18 cellular contexts compared by ENCODE assay signal in the genomic region with DNA sequence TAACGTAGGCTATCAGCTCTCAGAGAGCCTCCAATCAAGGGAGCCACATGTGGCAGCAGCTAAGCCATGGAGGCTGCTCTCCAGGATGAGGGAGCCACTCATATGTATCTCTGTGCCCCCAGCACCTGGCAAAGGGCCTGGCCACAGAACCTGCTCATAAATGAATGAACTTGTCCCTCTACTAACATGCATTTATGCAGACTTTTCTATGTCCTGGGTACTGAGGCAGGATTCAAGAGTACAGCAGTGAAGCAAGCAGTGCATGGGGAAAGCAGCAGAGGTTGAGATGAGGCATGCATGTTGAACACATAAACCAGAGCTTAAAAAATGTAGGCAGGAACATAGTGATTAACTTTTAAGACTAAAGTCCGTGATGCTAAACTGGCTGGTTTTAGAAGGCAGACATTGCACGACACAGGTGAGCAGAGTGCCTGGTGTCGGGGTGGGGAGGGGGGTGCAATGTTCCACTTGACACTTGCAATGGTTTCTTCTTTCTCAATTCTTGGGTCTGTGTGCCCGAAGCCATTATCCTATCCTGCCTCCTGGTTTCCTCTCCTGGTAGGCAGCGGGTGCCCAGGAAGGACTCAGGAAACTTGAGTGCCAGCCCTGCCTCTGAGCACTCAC.
DNase-seq lines count a peak whose midpoint lies in the region; ATAC-seq and TF ChIP-seq lines count a peak whose summit lies in the region.
"Had no signal": no experiment of that assay in that cellular context is flagged by ENCODE, and none has a peak within 500 bp of the region (broad histone marks: within the 10 kb centered on the region; RNA-seq: fewer than 3 reads in every experiment).

No MANE protein-coding gene starts in this region.

- H3K9me3 ChIP-seq in WERI-Rb-1 (ENCODE audit: severe bottlenecking) = peaks cover 17% of the 10 kb centered on the region
- no peaks in the 10 kb centered on the region for H3K9me3 ChIP-seq in endodermal cell (ENCODE audit: control insufficient read depth, low read length)
- H3K9me3 ChIP-seq: BE2C, Caco-2 had no signal

- H3K4me3 ChIP-seq in WERI-Rb-1 (ENCODE audit: low read depth, low read length) (no peak overlapping the region), endodermal cell (ENCODE audit: low read length) (no peak overlapping the region)

- H3K27ac ChIP-seq in WERI-Rb-1 (peak overlapping the region; percentile 83), endodermal cell (ENCODE audit: low read depth, low read length) (no peak overlapping the region)

- WGBS in endodermal cell (ENCODE audit: insufficient coverage in 1 of 2, insufficient read length in 1 of 2), 2 experiments = 76 to 82% methylated on average over 6 of the region's 6 CpGs

- H3K9ac ChIP-seq in endodermal cell (ENCODE audit: extremely low read depth, low read length, poor library complexity, severe bottlenecking) = no peak overlapping the region

- ATAC-seq in left lobe of liver = no peak
- peak; percentile 19 for ATAC-seq in stimulated activated effector memory CD8-positive, alpha-beta T cell treated with anti-CD3 and anti-CD28 coated beads, Interleukin-12 subunit alpha, Interleukin-12 subunit beta, amount 100 ng/mL, for 72 hours
- no peak for ATAC-seq in HG03095 (IDR thresholded peaks at IDR 0.05; ENCODE audit: unreplicated experiment)
- no peak for ATAC-seq in HG03175 (IDR thresholded peaks at IDR 0.05; ENCODE audit: unreplicated experiment)
- ATAC-seq in GM19324 (IDR thresholded peaks at IDR 0.05; ENCODE audit: low FRiP score, unreplicated experiment) = no peak
- ATAC-seq: HCT116 had no signal

- peaks cover 14% of the 10 kb centered on the region for H3K4me1 Mint-ChIP-seq in endodermal cell
- no peaks in the 10 kb centered on the region for H3K4me1 Mint-ChIP-seq in stimulated activated effector memory CD8-positive, alpha-beta T cell treated with anti-CD3 and anti-CD28 coated beads, Interleukin-12 subunit alpha, Interleukin-12 subunit beta, amount 100 ng/mL, for 72 hours
- H3K4me1 Mint-ChIP-seq: CD4-positive, CD25-positive, alpha-beta regulatory T cell had no signal

- H3K27me3 ChIP-seq in WERI-Rb-1 (ENCODE audit: insufficient read depth, low read depth, severe bottlenecking) = no peaks in the 10 kb centered on the region
- no peaks in the 10 kb centered on the region for H3K27me3 ChIP-seq in endodermal cell (ENCODE audit: control insufficient read depth, insufficient read depth, low read length, poor library complexity, severe bottlenecking)
- H3K27me3 ChIP-seq: BE2C had no signal

- peaks cover 8% of the 10 kb centered on the region for H3K9me3 Mint-ChIP-seq in endodermal cell
- no peaks in the 10 kb centered on the region for H3K9me3 Mint-ChIP-seq in stimulated activated effector memory CD8-positive, alpha-beta T cell treated with anti-CD3 and anti-CD28 coated beads, Interleukin-12 subunit alpha, Interleukin-12 subunit beta, amount 100 ng/mL, for 72 hours
- H3K9me3 Mint-ChIP-seq: HFFc6 had no signal

- no peak overlapping the region for H3K4me3 Mint-ChIP-seq in endodermal cell
- H3K4me3 Mint-ChIP-seq in stimulated activated effector memory CD8-positive, alpha-beta T cell treated with anti-CD3 and anti-CD28 coated beads, Interleukin-12 subunit alpha, Interleukin-12 subunit beta, amount 100 ng/mL, for 72 hours = no peak overlapping the region
- H3K4me3 Mint-ChIP-seq: CD4-positive, CD25-positive, alpha-beta regulatory T cell; HFFc6 had no signal

- H3K36me3 ChIP-seq in WERI-Rb-1 (no peaks in the 10 kb centered on the region), endodermal cell (ENCODE audit: control insufficient read depth, insufficient read depth, low read length) (no peaks in the 10 kb centered on the region)
- H3K36me3 ChIP-seq: BE2C had no signal

- H3K27me3 Mint-ChIP-seq in endodermal cell (ENCODE audit: insufficient read depth) = peaks cover 6% of the 10 kb centered on the region

- no peak for TF ChIP-seq CTCF in WERI-Rb-1 (IDR thresholded peaks at IDR 0.05; ENCODE audit: low read depth, low read length)
- no peak for TF ChIP-seq CTCF in endodermal cell (conservative IDR thresholded peaks at IDR 0.05)

- H3K4me1 ChIP-seq in endodermal cell (ENCODE audit: control insufficient read depth, insufficient read depth, low read length) = no peaks in the 10 kb centered on the region
- H3K4me1 ChIP-seq: BE2C had no signal

- DNase-seq in WERI-Rb-1 (no peak), endodermal cell (peak; percentile 28), left lobe of liver (ENCODE audit: low spot score) (peak; percentile 22)
- no peak for DNase-seq in stimulated activated effector memory CD8-positive, alpha-beta T cell treated with anti-CD3 and anti-CD28 coated beads, Interleukin-12 subunit alpha, Interleukin-12 subunit beta, amount 100 ng/mL, for 72 hours (ENCODE audit: low spot score in 2 of 2)
- DNase-seq: ACHN; BE2C; C1 segment of cervical spinal cord; Caco-2; CD4-positive, CD25-positive, alpha-beta regulatory T cell; DMS79 treated with DMSO at 0.1 percent for 48 hours; GF-D8; GOT3; H7; HFFc6 had no signal

- no peak overlapping the region for H3K27ac Mint-ChIP-seq in endodermal cell
- H3K27ac Mint-ChIP-seq in stimulated activated effector memory CD8-positive, alpha-beta T cell treated with anti-CD3 and anti-CD28 coated beads, Interleukin-12 subunit alpha, Interleukin-12 subunit beta, amount 100 ng/mL, for 72 hours = no peak overlapping the region
- H3K27ac Mint-ChIP-seq: HFFc6 had no signal

- H3K36me3 Mint-ChIP-seq in endodermal cell (ENCODE audit: low read depth) = no peaks in the 10 kb centered on the region
- no peaks in the 10 kb centered on the region for H3K36me3 Mint-ChIP-seq in stimulated activated effector memory CD8-positive, alpha-beta T cell treated with anti-CD3 and anti-CD28 coated beads, Interleukin-12 subunit alpha, Interleukin-12 subunit beta, amount 100 ng/mL, for 72 hours
- H3K36me3 Mint-ChIP-seq: CD4-positive, CD25-positive, alpha-beta regulatory T cell had no signal

Comparison
In these comparisons a context has a peak if more than half of its experiments do, and no peak if none do; other contexts are left out.
1. DNase-seq: peak in endodermal cell (single experiment) and left lobe of liver (single experiment); none in WERI-Rb-1 (single experiment) and stimulated activated effector memory CD8-positive, alpha-beta T cell treated with anti-CD3 and anti-CD28 coated beads, Interleukin-12 subunit alpha, Interleukin-12 subunit beta, amount 100 ng/mL, for 72 hours (0 of 2).